In genomic region chr2:63465633-63466032, GRCh38 we compare ENCODE assay signal across 24 cellular contexts.
A peak's percentile ranks its signal among the peaks of the same experiment; 100 is the strongest.
DNase-seq lines count a peak whose midpoint lies in the region; ATAC-seq and TF ChIP-seq lines count a peak whose summit lies in the region.
"Had no signal": no experiment of that assay in that cellular context is flagged by ENCODE, and none has a peak within 500 bp of the region (broad histone marks: within the 10 kb centered on the region; RNA-seq: fewer than 3 reads in every experiment).

No MANE protein-coding gene starts in this region.

- DNase-seq in GM23248 (peak; percentile 46), brain microvascular endothelial cell (peak; percentile 5), foreskin melanocyte (peak; percentile 6), NCI-H2081 treated with DMSO at 0.1 percent for 48 hours (lab: John Stamatoyannopoulos, UW) (no peak), HK-2 (ENCODE audit: unreplicated experiment) (no peak), uterus (no peak)
- DNase-seq: activated CD8-positive, alpha-beta T cell treated with anti-CD3 and anti-CD28 coated beads for 36 hours; anterior cingulate cortex; Caco-2; DMS53; erythroblast; H9; MM.1S; NCI-H2029; NCI-H2227 treated with DMSO at 0.1 percent for 48 hours; NCI-H526; Right ventricle myocardium superior; stomach; T-helper 9 cell; thyroid gland had no signal

- 100% methylated on average over 1 of the region's 1 CpG for WGBS in GM23248 (ENCODE audit: low coverage in 1 of 2, low lambda C conversion rate in 2 of 2, missing lambda C conversion rate in 2 of 2), 2 experiments

- no peaks in the 10 kb centered on the region for H3K9me2 ChIP-seq in GM23248 (ENCODE audit: insufficient read depth)

- H3K4me2 ChIP-seq in GM23248 (ENCODE audit: unreplicated experiment), result no peak overlapping the region

- no peaks in the 10 kb centered on the region for H3F3A ChIP-seq in GM23248 (ENCODE audit: insufficient read depth)

- H3K9me3 ChIP-seq in GM23248 (ENCODE audit: low read depth), result no peaks in the 10 kb centered on the region
- no peaks in the 10 kb centered on the region for H3K9me3 ChIP-seq in uterus
- H3K9me3 ChIP-seq: Caco-2, thyroid gland, vagina had no signal

- H3K27me3 ChIP-seq in GM23248 (replicated peaks; ENCODE audit: insufficient read depth) (no peaks in the 10 kb centered on the region), brain microvascular endothelial cell (replicated peaks) (no peaks in the 10 kb centered on the region), uterus (no peaks in the 10 kb centered on the region)
- H3K27me3 ChIP-seq: right atrium auricular region, stomach, thyroid gland, vagina had no signal

- TF ChIP-seq POLR2A in GM18505 (IDR thresholded peaks at IDR 0.05; ENCODE audit: borderline replicate concordance, extremely low read depth, insufficient read depth, insufficient read length) (no peak), uterus (IDR thresholded peaks at IDR 0.05) (no peak)

- H3K9ac ChIP-seq in GM23248, result no peak overlapping the region

- no peak overlapping the region for H3K4me3 ChIP-seq in GM23248
- H3K4me3 ChIP-seq in brain microvascular endothelial cell (ENCODE audit: low read depth, low read length), result no peak overlapping the region
- no peak overlapping the region for H3K4me3 ChIP-seq in uterus
- H3K4me3 ChIP-seq: right atrium auricular region, stomach, thyroid gland, vagina had no signal

- intact Hi-C loops in uterus (cut with DNase I; ENCODE audit: low total_unique reads), result no loop called here

- H3K27ac ChIP-seq in GM23248, result no peak overlapping the region
- no peak overlapping the region for H3K27ac ChIP-seq in brain microvascular endothelial cell
- H3K27ac ChIP-seq in uterus, result no peak overlapping the region
- H3K27ac ChIP-seq: right atrium auricular region, stomach, thyroid gland, vagina had no signal

- H3K4me1 ChIP-seq in GM23248 (ENCODE audit: insufficient read depth) (no peaks in the 10 kb centered on the region), uterus (no peaks in the 10 kb centered on the region)
- H3K4me1 ChIP-seq: Caco-2, right atrium auricular region, stomach, thyroid gland, vagina had no signal

- no peak overlapping the region for H2AFZ ChIP-seq in GM23248

- no peak for TF ChIP-seq CTCF in brain microvascular endothelial cell (IDR thresholded peaks at IDR 0.05; ENCODE audit: low read depth, low read length, missing control alignments)
- no peak for TF ChIP-seq CTCF in uterus (IDR thresholded peaks at IDR 0.05)

- no peaks in the 10 kb centered on the region for H4K20me1 ChIP-seq in GM23248 (ENCODE audit: insufficient read depth)

- H3K79me2 ChIP-seq in GM23248 (ENCODE audit: insufficient read depth), result no peaks in the 10 kb centered on the region

- in situ Hi-C loops in GM23248 (cut with MboI) (no loop called here), brain microvascular endothelial cell (cut with HindIII; ENCODE audit: low pct_ligation_motif_present, low sequenced_read_pairs) (no loop called here)

- ATAC-seq in GM18505 (IDR thresholded peaks at IDR 0.05; ENCODE audit: unreplicated experiment), result no peak
- ATAC-seq: activated CD8-positive, alpha-beta T cell treated with anti-CD3 and anti-CD28 coated beads for 36 hours; left lobe of liver had no signal

- H3K36me3 ChIP-seq in GM23248 (ENCODE audit: low read depth), result no peaks in the 10 kb centered on the region
- no peaks in the 10 kb centered on the region for H3K36me3 ChIP-seq in brain microvascular endothelial cell (replicated peaks)
- no peaks in the 10 kb centered on the region for H3K36me3 ChIP-seq in uterus
- H3K36me3 ChIP-seq: right atrium auricular region, thyroid gland had no signal

Comparison
In these comparisons a context has a peak if more than half of its experiments do, and no peak if none do; other contexts are left out.
1. DNase-seq: peak in GM23248 (single experiment), brain microvascular endothelial cell (single experiment) and foreskin melanocyte (single experiment); none in NCI-H2081 treated with DMSO at 0.1 percent for 48 hours (single experiment), HK-2 (single experiment) and uterus (0 of 2).